In genomic region chr7:135509839-135510602, GRCh38 we compare ENCODE assay signal across 8 cellular contexts.
DNase-seq lines count a peak whose midpoint lies in the region; ATAC-seq and TF ChIP-seq lines count a peak whose summit lies in the region.

TSS of gene CNOT4 (minus strand) at chr7:135510102. CDS start at chr7:135438331, 71,771 bp downstream.

- H3K27ac ChIP-seq in 22Rv1 = peak within 1 kb of the TSS; percentile 65

- no peak for TF ChIP-seq CTCF in 22Rv1 (IDR thresholded peaks at IDR 0.05)

- ATAC-seq in GM18520 (IDR thresholded peaks at IDR 0.05; ENCODE audit: unreplicated experiment) (peak; percentile 94), HG03045 (IDR thresholded peaks at IDR 0.05; ENCODE audit: unreplicated experiment) (peak; percentile 97)

- DNase-seq in NCI-H2081 (lab: John Stamatoyannopoulos, UW) = peak; percentile 98
- DNase-seq in T-helper 9 cell = peak; percentile 97
- peak; percentile 99 for DNase-seq in astrocyte of the hippocampus (ENCODE audit: low read depth, low spot score)
- DNase-seq in hippocampal formation (lab: John Stamatoyannopoulos, UW) = peak; percentile 95 to 98
- DNase-seq in retina = peak; percentile 94

Comparison
In these comparisons a context has a peak if more than half of its experiments do, and no peak if none do; other contexts are left out.
1. Peak in every context shown above with its lines: DNase-seq, ATAC-seq and H3K27ac ChIP-seq.